In genomic region chr4:188663369-188663768, GRCh38 we compare ENCODE assay signal across 24 cellular contexts.
"Had no signal": no experiment of that assay in that cellular context is flagged by ENCODE, and none has a peak within 500 bp of the region (broad histone marks: within the 10 kb centered on the region; RNA-seq: fewer than 3 reads in every experiment).

No MANE protein-coding gene starts in this region.

- ATAC-seq: foreskin keratinocyte, gastroesophageal sphincter, heart right ventricle, left cardiac atrium, left lung, left ventricle myocardium superior, lower lobe of right lung, mucosa of descending colon had no signal

- H3K27ac ChIP-seq: coronary artery, dorsolateral prefrontal cortex, esophagus muscularis mucosa, foreskin keratinocyte, gastroesophageal sphincter, heart right ventricle, left lung, lower lobe of right lung had no signal

- FAIRE-seq: colon, endothelial cell of umbilical vein, frontal cortex, islet of Langerhans, keratinocyte had no signal

- H3K4me3 ChIP-seq: coronary artery, dorsolateral prefrontal cortex, esophagus muscularis mucosa, gastroesophageal sphincter, heart right ventricle, left lung, lower lobe of right lung, mucosa of descending colon had no signal

- H3K36me3 Mint-ChIP-seq: mesothelial cell of epicardium had no signal

- H3K27ac Mint-ChIP-seq: mesothelial cell of epicardium had no signal

- H3K36me3 ChIP-seq: esophagus muscularis mucosa, gastroesophageal sphincter, heart right ventricle, left lung, lower lobe of right lung had no signal

- H3K9me3 ChIP-seq: lower lobe of right lung had no signal

- H3K27me3 ChIP-seq: esophagus muscularis mucosa, foreskin keratinocyte, gastroesophageal sphincter, heart right ventricle, left lung had no signal

- DNase-seq: dermis blood vessel endothelial cell; dorsolateral prefrontal cortex; effector CD4-positive, alpha-beta T cell; effector memory CD4-positive, alpha-beta T cell; foreskin keratinocyte; glutamatergic neuron; head of caudate nucleus; heart right ventricle; hippocampal formation; left cardiac atrium; left lung; left ventricle myocardium superior; lower lobe of right lung; mesenchymal stem cell; mucosa of descending colon had no signal

- H3K4me3 Mint-ChIP-seq: mesothelial cell of epicardium had no signal

- H3K4me1 ChIP-seq: esophagus muscularis mucosa, foreskin keratinocyte, gastroesophageal sphincter, heart right ventricle, left lung, lower lobe of right lung had no signal
